In genomic region chr4:152209772-152210493, GRCh38 we compare ENCODE assay signal across 15 cellular contexts.
DNase-seq lines count a peak whose midpoint lies in the region; ATAC-seq lines count a peak whose summit lies in the region.
"Had no signal": no experiment of that assay in that cellular context is flagged by ENCODE, and none has a peak within 500 bp of the region (broad histone marks: within the 10 kb centered on the region; RNA-seq: fewer than 3 reads in every experiment).

No MANE protein-coding gene starts in this region.

- no peak overlapping the region for H3K4me3 Mint-ChIP-seq in stimulated activated naive B cell treated with anti-CD40 and anti-IgM and Interleukin-4, amounts not matched to agents 10 μg/mL and 1 μg/mL and 100 μg/mL, for 72 hours
- H3K4me3 Mint-ChIP-seq in activated T-helper 17 cell treated with anti-CD3 and anti-CD28 coated beads, Interleukin-2, amount 50 U/mL, for 72 hours: no peak overlapping the region
- H3K4me3 Mint-ChIP-seq: activated T-cell treated with anti-CD3 and anti-CD28 coated beads, Interleukin-2, amount 50 U/mL, for 72 hours; dendritic cell treated with granulocyte-macrophage colony-stimulating factor and Interleukin-4, amounts not matched to agents 40 ng/mL and 50 ng/mL, for 4 days had no signal

- no peak overlapping the region for H3K27ac Mint-ChIP-seq in stimulated activated naive B cell treated with anti-CD40 and anti-IgM and Interleukin-4, amounts not matched to agents 10 μg/mL and 1 μg/mL and 100 μg/mL, for 72 hours
- H3K27ac Mint-ChIP-seq in activated T-helper 17 cell treated with anti-CD3 and anti-CD28 coated beads, Interleukin-2, amount 50 U/mL, for 72 hours: no peak overlapping the region
- H3K27ac Mint-ChIP-seq: activated T-cell treated with anti-CD3 and anti-CD28 coated beads, Interleukin-2, amount 50 U/mL, for 72 hours; dendritic cell treated with granulocyte-macrophage colony-stimulating factor and Interleukin-4, amounts not matched to agents 40 ng/mL and 50 ng/mL, for 4 days had no signal

- intact Hi-C loops in cardiac septum (cut with DNase I): loop anchor here (5.0 kb wide), 1 partner anchor 32 kb away; no protein-coding TSS in a partner anchor

- no peak for DNase-seq in stimulated activated naive B cell treated with anti-CD40 and anti-IgM and Interleukin-4, amounts not matched to agents 10 μg/mL and 1 μg/mL and 100 μg/mL, for 72 hours
- no peak for DNase-seq in DMS153 (lab: John Stamatoyannopoulos, UW)
- DNase-seq in cardiac septum (ENCODE audit: low spot score): no peak
- DNase-seq: activated T-cell treated with anti-CD3 and anti-CD28 coated beads, Interleukin-2, amount 50 U/mL, for 72 hours; amygdala; NCI-H1092; occipital lobe; PC-9; stimulated activated CD4-positive, alpha-beta T cell treated with anti-CD3 and anti-CD28 coated beads, Interleukin-12 subunit alpha, Interleukin-12 subunit beta, amount 100 ng/mL, for 4 hours; testis had no signal

- no peaks in the 10 kb centered on the region for H3K36me3 Mint-ChIP-seq in stimulated activated naive B cell treated with anti-CD40 and anti-IgM and Interleukin-4, amounts not matched to agents 10 μg/mL and 1 μg/mL and 100 μg/mL, for 72 hours
- no peaks in the 10 kb centered on the region for H3K36me3 Mint-ChIP-seq in activated T-helper 17 cell treated with anti-CD3 and anti-CD28 coated beads, Interleukin-2, amount 50 U/mL, for 72 hours (ENCODE audit: low read depth)

- peaks cover 8 to 12% of the 10 kb centered on the region in 2 donors for H3K27me3 Mint-ChIP-seq in stimulated activated naive B cell treated with anti-CD40 and anti-IgM and Interleukin-4, amounts not matched to agents 10 μg/mL and 1 μg/mL and 100 μg/mL, for 72 hours
- H3K27me3 Mint-ChIP-seq in activated T-helper 17 cell treated with anti-CD3 and anti-CD28 coated beads, Interleukin-2, amount 50 U/mL, for 72 hours: peaks cover 5% of the 10 kb centered on the region

- peaks cover 0 to 10% of the 10 kb centered on the region in 2 donors for H3K4me1 Mint-ChIP-seq in stimulated activated naive B cell treated with anti-CD40 and anti-IgM and Interleukin-4, amounts not matched to agents 10 μg/mL and 1 μg/mL and 100 μg/mL, for 72 hours
- H3K4me1 Mint-ChIP-seq in activated T-helper 17 cell treated with anti-CD3 and anti-CD28 coated beads, Interleukin-2, amount 50 U/mL, for 72 hours: no peaks in the 10 kb centered on the region

- peaks cover under 1 to 6% of the 10 kb centered on the region in 2 donors for H3K9me3 Mint-ChIP-seq in stimulated activated naive B cell treated with anti-CD40 and anti-IgM and Interleukin-4, amounts not matched to agents 10 μg/mL and 1 μg/mL and 100 μg/mL, for 72 hours
- peaks cover 6% of the 10 kb centered on the region for H3K9me3 Mint-ChIP-seq in activated T-helper 17 cell treated with anti-CD3 and anti-CD28 coated beads, Interleukin-2, amount 50 U/mL, for 72 hours

- peak; percentile 72 for ATAC-seq in GM19324 (IDR thresholded peaks at IDR 0.05; ENCODE audit: low FRiP score, unreplicated experiment)
- ATAC-seq in HG02678 (IDR thresholded peaks at IDR 0.05; ENCODE audit: unreplicated experiment): peak; percentile 92
- ATAC-seq in HG03460 (IDR thresholded peaks at IDR 0.05; ENCODE audit: unreplicated experiment): peak; percentile 89
- ATAC-seq in stimulated activated naive B cell treated with anti-CD40 and anti-IgM and Interleukin-4, amounts not matched to agents 10 μg/mL and 1 μg/mL and 100 μg/mL, for 72 hours (replicated peaks): peak; percentile 73 to 83
- no peak for ATAC-seq in activated T-helper 17 cell treated with anti-CD3 and anti-CD28 coated beads, Interleukin-2, amount 50 U/mL, for 72 hours (replicated peaks)
- ATAC-seq: activated T-cell treated with anti-CD3 and anti-CD28 coated beads, Interleukin-2, amount 50 U/mL, for 72 hours had no signal
